ENCODE assay signal across 8 cellular contexts in genomic region chr9:125428060-125428481, GRCh38.
DNase-seq lines count a peak whose midpoint lies in the region; ATAC-seq, FAIRE-seq and TF ChIP-seq lines count a peak whose summit lies in the region.

No MANE protein-coding gene starts in this region.

- H3K9me3 ChIP-seq in kidney (ENCODE audit: control insufficient read depth in 1 of 2, low read length in 2 of 2), result no peaks in the 10 kb centered on the region

- no peaks in the 10 kb centered on the region for H3K36me3 ChIP-seq in kidney (ENCODE audit: control insufficient read depth in 1 of 2, insufficient read depth in 2 of 2, low read length in 2 of 2)

- H3K27ac ChIP-seq in kidney (ENCODE audit: low read depth in 2 of 2, low read length in 2 of 2), result no peak overlapping the region

- no peaks in the 10 kb centered on the region for H3K4me1 ChIP-seq in kidney (ENCODE audit: control insufficient read depth in 1 of 2, insufficient read depth in 1 of 2, low read depth in 1 of 2, low read length in 2 of 2)

- no peak overlapping the region for H3K4me3 ChIP-seq in kidney (ENCODE audit: low read length in 2 of 2)

- ATAC-seq in HG03159 (IDR thresholded peaks at IDR 0.05; ENCODE audit: unreplicated experiment), result no peak
- no peak for ATAC-seq in GM21390 (IDR thresholded peaks at IDR 0.05; ENCODE audit: unreplicated experiment)
- no peak for ATAC-seq in natural killer cell treated with Interleukin-12 subunit alpha and Interleukin-12 subunit beta and Interleukin-15 and Interleukin-18, amount 100 ng/mL, for 72 hours

- H3K4me1 Mint-ChIP-seq in natural killer cell treated with Interleukin-12 subunit alpha and Interleukin-12 subunit beta and Interleukin-15 and Interleukin-18, amount 100 ng/mL, for 72 hours (ENCODE audit: low read depth in 2 of 2), result no peaks in the 10 kb centered on the region

- peak; percentile 50 for DNase-seq in COLO668 (lab: John Stamatoyannopoulos, UW; ENCODE audit: unreplicated experiment)
- DNase-seq in GM19239 (ENCODE audit: insufficient read length, low spot score), result peak; percentile 59
- DNase-seq in UCSD-AML1 (lab: John Stamatoyannopoulos, UW; ENCODE audit: unreplicated experiment), result peak; percentile 61
- peak; percentile 41 for DNase-seq in kidney
- DNase-seq in pons (ENCODE audit: low spot score), result no peak
- DNase-seq in natural killer cell treated with Interleukin-12 subunit alpha and Interleukin-12 subunit beta and Interleukin-15 and Interleukin-18, amount 100 ng/mL, for 72 hours (ENCODE audit: low spot score), result no peak

- FAIRE-seq in GM19239 (lab: Jason Lieb, UNC), result no peak
- no peak for FAIRE-seq in kidney (lab: Jason Lieb, UNC)

- no peaks in the 10 kb centered on the region for H3K9me3 Mint-ChIP-seq in natural killer cell treated with Interleukin-12 subunit alpha and Interleukin-12 subunit beta and Interleukin-15 and Interleukin-18, amount 100 ng/mL, for 72 hours

- peak; percentile 25 for TF ChIP-seq CTCF in kidney (IDR thresholded peaks at IDR 0.05; ENCODE audit: borderline replicate concordance, extremely low read depth, insufficient read depth)

- H3K27me3 Mint-ChIP-seq in natural killer cell treated with Interleukin-12 subunit alpha and Interleukin-12 subunit beta and Interleukin-15 and Interleukin-18, amount 100 ng/mL, for 72 hours, result no peaks in the 10 kb centered on the region

- intact Hi-C loops in kidney (cut with DNase I), result no loop called here

- H3K4me3 Mint-ChIP-seq in natural killer cell treated with Interleukin-12 subunit alpha and Interleukin-12 subunit beta and Interleukin-15 and Interleukin-18, amount 100 ng/mL, for 72 hours, result no peak overlapping the region

- H3K27ac Mint-ChIP-seq in natural killer cell treated with Interleukin-12 subunit alpha and Interleukin-12 subunit beta and Interleukin-15 and Interleukin-18, amount 100 ng/mL, for 72 hours, result no peak overlapping the region

- no peak overlapping the region for H3K9ac ChIP-seq in kidney (ENCODE audit: low read length in 2 of 2)

- no peaks in the 10 kb centered on the region for H3K36me3 Mint-ChIP-seq in natural killer cell treated with Interleukin-12 subunit alpha and Interleukin-12 subunit beta and Interleukin-15 and Interleukin-18, amount 100 ng/mL, for 72 hours

Comparison
In these comparisons a context has a peak if more than half of its experiments do, and no peak if none do; other contexts are left out.
1. DNase-seq: peak in COLO668 (single experiment), GM19239 (single experiment), UCSD-AML1 (single experiment) and kidney (single experiment); none in pons (single experiment) and natural killer cell treated with Interleukin-12 subunit alpha and Interleukin-12 subunit beta and Interleukin-15 and Interleukin-18, amount 100 ng/mL, for 72 hours (single experiment).